Comparison of ENCODE assay signal across 8 cellular contexts in genomic region chr7:30594540-30595460, GRCh38. TPM values are rescaled to one million over a fixed set of nuclear protein-coding genes. Genes with fewer than 3 reads are reported as not detected.
DNase-seq lines count a peak whose midpoint lies in the region; ATAC-seq and TF ChIP-seq lines count a peak whose summit lies in the region.

GARS1 (plus strand) TSS chr7:30594878; CDS start chr7:30594922, 44 bp downstream.

- no peak for TF ChIP-seq CTCF in PC-3 (conservative IDR thresholded peaks at IDR 0.05; ENCODE audit: low read depth, low read length)

- intact Hi-C loops in PC-3 (cut with micrococcal nuclease) = no loop called here

- CTCF ChIA-PET in PC-3 (lab: Charles Lee) = interaction anchor here (0.8 kb wide), 1 partner anchor 31 kb away, joined by 3 read pairs; no protein-coding TSS in a partner anchor

- H3K27ac ChIP-seq in PC-3 (ENCODE audit: low read length) = peak within 1 kb of the TSS; percentile 71
- H3K27ac ChIP-seq in epithelial cell of prostate = peak within 1 kb of the TSS; percentile 97

- H3K79me2 ChIP-seq in PC-3 (ENCODE audit: low read length) = peaks cover 69% of the 10 kb centered on the region

- H3K27me3 ChIP-seq in PC-3 (ENCODE audit: low read length) = no peaks in the 10 kb centered on the region

- peak within 1 kb of the TSS; percentile 95 to 98 (median 98) for H3K4me3 Mint-ChIP-seq in IgD-negative memory B cell

- POLR2A ChIA-PET in PC-3 (lab: Charles Lee; ENCODE audit: unreplicated experiment) = no interaction called here

- peak within 1 kb of the TSS; percentile 98 for H2AFZ ChIP-seq in PC-3 (ENCODE audit: low read length)

- H3K9me3 Mint-ChIP-seq in IgD-negative memory B cell = no peaks in the 10 kb centered on the region

- H3K27ac Mint-ChIP-seq in IgD-negative memory B cell = peak within 1 kb of the TSS; percentile 98 to 99 (median 98)

- peaks cover 2% of the 10 kb centered on the region for H3K36me3 Mint-ChIP-seq in IgD-negative memory B cell

- ATAC-seq in GM21576 (IDR thresholded peaks at IDR 0.05; ENCODE audit: unreplicated experiment) = peak; percentile 87
- peak; percentile 90 for ATAC-seq in PC-3

- peaks cover 32 to 47% (median 44%) of the 10 kb centered on the region in 3 donors for H3K4me1 Mint-ChIP-seq in IgD-negative memory B cell

- no TSS peak for BruUV-seq in PC-3 (replicated peaks; lab: Mats Ljungman, UMichigan)

- peak within 1 kb of the TSS; percentile 100 for H3K4me3 ChIP-seq in PC-3 (ENCODE audit: low read length)

- peaks cover 16% of the 10 kb centered on the region; the same call in 1 of the 2 replicates for H4K20me1 ChIP-seq in PC-3 (ENCODE audit: low read length)

- no peaks in the 10 kb centered on the region for H3K9me2 ChIP-seq in PC-3 (replicated peaks; ENCODE audit: low read length)

- DNase-seq in DMS153 treated with DMSO at 0.1 percent for 48 hours (lab: John Stamatoyannopoulos, UW; ENCODE audit: unreplicated experiment) (peak; percentile 90), PC-3 (peak; percentile 91), activated T-cell treated with anti-CD3 and anti-CD28 coated beads for 48 hours (ENCODE audit: low read depth) (peak; percentile 87), epithelial cell of prostate (ENCODE audit: low read depth, low spot score) (peak; percentile 53), mucosa of gallbladder (ENCODE audit: low spot score) (peak; percentile 91)
- DNase-seq in stimulated activated CD8-positive, alpha-beta memory T cell treated with anti-CD3 and anti-CD28 coated beads, Interleukin-4, amount 100 ng/mL, for 24 hours (ENCODE audit: low read depth) = peak; percentile 83

- H3K9ac ChIP-seq in PC-3 (ENCODE audit: low read length) = peak within 1 kb of the TSS; percentile 92

- H3K4me1 ChIP-seq in PC-3 (ENCODE audit: insufficient read depth, low read length) = peaks cover 19% of the 10 kb centered on the region

- H3K9me3 ChIP-seq in PC-3 (ENCODE audit: low read length) = no peaks in the 10 kb centered on the region

- no peaks in the 10 kb centered on the region for H3K27me3 Mint-ChIP-seq in IgD-negative memory B cell

- peak within 1 kb of the TSS; percentile 89 for H3K4me2 ChIP-seq in PC-3 (ENCODE audit: low read length)

- H3F3A ChIP-seq in PC-3 (ENCODE audit: low read length, unreplicated experiment) = no peaks in the 10 kb centered on the region

- peaks cover 2% of the 10 kb centered on the region; the same call in 1 of the 2 replicates for H3K36me3 ChIP-seq in PC-3 (ENCODE audit: low read depth, low read length)

RNA-seq across cellular contexts. Expression of gene GARS1, which starts in this region (rescaled TPM):
- polyA plus RNA-seq in IgD-negative memory B cell = 79.1 TPM
- total RNA-seq in PC-3 (2014; rRNA removed) = 95.4 and 106 TPM in 2 replicates
- 51.7 TPM for total RNA-seq in mucosa of gallbladder

Comparison
In these comparisons a context has a peak if more than half of its experiments do, and no peak if none do; other contexts are left out.
1. Peak in every context shown above with its lines: DNase-seq, ATAC-seq, H3K4me3 ChIP-seq and H3K27ac ChIP-seq.